Comparison of ENCODE assay signal across 29 cellular contexts in genomic region chr11:104728927-104729326, GRCh38.
"Had no signal": no experiment of that assay in that cellular context is flagged by ENCODE, and none has a peak within 500 bp of the region (broad histone marks: within the 10 kb centered on the region; RNA-seq: fewer than 3 reads in every experiment).

No MANE protein-coding gene starts in this region.

- H3K27ac ChIP-seq: breast epithelium, Peyer's patch, RWPE1, SJCRH30 had no signal

- ATAC-seq: activated CD8-positive, alpha-beta T cell treated with anti-CD3 and anti-CD28 coated beads, Interleukin-2, amount 10 ng/mL, durations not matched to agents 7 days and 5 days; SK-N-SH treated with all-trans-retinoic acid at 6 μM for 48 hours had no signal

- H3K4me3 ChIP-seq: breast epithelium, MG63, Peyer's patch, SJCRH30 had no signal

- H3K36me3 Mint-ChIP-seq: activated naive CD4-positive, alpha-beta T cell treated with anti-CD3 and anti-CD28 coated beads, Interleukin-2, amount 50 U/mL, for 24 hours had no signal

- DNase-seq: activated CD4-positive, alpha-beta T cell treated with anti-CD3 and anti-CD28 coated beads for 48 hours; activated CD4-positive, alpha-beta T cell treated with anti-CD3 and anti-CD28 coated beads, Interleukin-2, amount 50 U/mL, for 4 hours; activated CD4-positive, CD25-positive, alpha-beta regulatory T cell treated with anti-CD3 and anti-CD28 coated beads, Interleukin-2, amount 50 U/mL, for 72 hours; activated CD8-positive, alpha-beta memory T cell treated with anti-CD3 and anti-CD28 coated beads, Interleukin-2, amount 50 U/mL, for 48 hours; activated CD8-positive, alpha-beta T cell treated with anti-CD3 and anti-CD28 coated beads, Interleukin-2, amount 10 ng/mL, durations not matched to agents 7 days and 5 days; activated effector memory CD4-positive, alpha-beta T cell treated with Interleukin-2 at 50 U/mL for 16 hours; activated naive CD4-positive, alpha-beta T cell; activated T-cell treated with anti-CD3 and anti-CD28 coated beads, Interleukin-2, amount 50 U/mL, for 1 hour; aorta; central memory CD4-positive, alpha-beta T cell; MG63; MV-4-11; NCI-H1092 treated with DMSO at 0.1 percent for 48 hours; NCI-H1417 treated with DMSO at 0.1 percent for 48 hours; NCI-H1694; NCI-H2029; NCI-H2107; NCI-H510A treated with DMSO at 0.1 percent for 48 hours; NCI-H748 treated with DMSO at 0.1 percent for 48 hours; Peyer's patch; Right ventricle myocardium superior; SW 1271 had no signal

- H3K36me3 ChIP-seq: breast epithelium, MG63, Peyer's patch, SJCRH30 had no signal

- H3K4me1 ChIP-seq: breast epithelium, Peyer's patch, SJCRH30 had no signal

- H3K27me3 Mint-ChIP-seq: activated naive CD4-positive, alpha-beta T cell treated with anti-CD3 and anti-CD28 coated beads, Interleukin-2, amount 50 U/mL, for 24 hours had no signal

- H3K9me3 Mint-ChIP-seq: activated naive CD4-positive, alpha-beta T cell treated with anti-CD3 and anti-CD28 coated beads, Interleukin-2, amount 50 U/mL, for 24 hours; T-helper 2 cell treated with Interferon-gamma antibody and Interleukin-4, amounts not matched to agents 5 μg/mL and 100 μg/mL, for 36 hours had no signal

- H3K9me3 ChIP-seq: breast epithelium, MG63, Peyer's patch, SJCRH30 had no signal

- H3K27ac Mint-ChIP-seq: activated CD8-positive, alpha-beta T cell treated with anti-CD3 and anti-CD28 coated beads, Interleukin-2, amount 10 ng/mL, durations not matched to agents 7 days and 5 days; activated naive CD4-positive, alpha-beta T cell treated with anti-CD3 and anti-CD28 coated beads, Interleukin-2, amount 50 U/mL, for 24 hours; activated T-helper 1 cell treated with anti-CD3 and anti-CD28 coated beads, Interleukin-12 subunit alpha, Interleukin-12 subunit beta, Interleukin-2, Interleukin-4 antibody, amounts not matched to agents 30 ng/mL and 10 ng/mL and 1 ng/mL, durations not matched to agents 14 hours and 24 hours and 36 hours; T-helper 2 cell treated with Interferon-gamma antibody and Interleukin-4, amounts not matched to agents 5 μg/mL and 100 μg/mL, for 36 hours had no signal

- H3K27me3 ChIP-seq: breast epithelium, MG63, Peyer's patch, SJCRH30 had no signal

- H3K4me3 Mint-ChIP-seq: activated CD8-positive, alpha-beta T cell treated with anti-CD3 and anti-CD28 coated beads, Interleukin-2, amount 10 ng/mL, durations not matched to agents 7 days and 5 days; activated naive CD4-positive, alpha-beta T cell treated with anti-CD3 and anti-CD28 coated beads, Interleukin-2, amount 50 U/mL, for 24 hours; activated T-helper 1 cell treated with anti-CD3 and anti-CD28 coated beads, Interleukin-12 subunit alpha, Interleukin-12 subunit beta, Interleukin-2, Interleukin-4 antibody, amounts not matched to agents 30 ng/mL and 10 ng/mL and 1 ng/mL, durations not matched to agents 14 hours and 24 hours and 36 hours; T-helper 2 cell treated with Interferon-gamma antibody and Interleukin-4, amounts not matched to agents 5 μg/mL and 100 μg/mL, for 36 hours had no signal
